ENCODE assay signal across 8 cellular contexts in genomic region chr18:59272971-59273935, GRCh38. TPM values are rescaled to one million over a fixed set of nuclear protein-coding genes. Genes with fewer than 3 reads are reported as not detected.
A peak's percentile ranks its signal among the peaks of the same experiment; 100 is the strongest.
DNase-seq lines count a peak whose midpoint lies in the region; ATAC-seq, FAIRE-seq and TF ChIP-seq lines count a peak whose summit lies in the region.

Gene RAX, minus strand, starts transcription at chr18:59273454. Its CDS starts 248 bp downstream, at chr18:59273206.

- peak; percentile 41 for ATAC-seq in HG02623 (IDR thresholded peaks at IDR 0.05; ENCODE audit: unreplicated experiment)
- peak; percentile 45 for ATAC-seq in activated naive CD8-positive, alpha-beta T cell treated with anti-CD3 and anti-CD28 coated beads, Interleukin-2, amount 50 U/mL, for 24 hours

- peaks cover 0 to 3% (median 0%) of the 10 kb centered on the region in 5 donors for H3K9me3 Mint-ChIP-seq in CD8-positive, alpha-beta memory T cell
- H3K9me3 Mint-ChIP-seq in activated naive CD8-positive, alpha-beta T cell treated with anti-CD3 and anti-CD28 coated beads, Interleukin-2, amount 50 U/mL, for 24 hours: no peaks in the 10 kb centered on the region

- WGBS in thyroid gland, 2 donors: 2 to 4% methylated on average over 30 to 46 of the region's 88 CpGs

- no peaks in the 10 kb centered on the region for H3K36me3 Mint-ChIP-seq in CD8-positive, alpha-beta memory T cell
- no peaks in the 10 kb centered on the region for H3K36me3 Mint-ChIP-seq in activated naive CD8-positive, alpha-beta T cell treated with anti-CD3 and anti-CD28 coated beads, Interleukin-2, amount 50 U/mL, for 24 hours (ENCODE audit: low read depth)

- peaks cover 34% of the 10 kb centered on the region for H3K27me3 ChIP-seq in CD8-positive, alpha-beta memory T cell (ENCODE audit: insufficient read depth, low read length, poor library complexity, severe bottlenecking)
- peaks cover 68% of the 10 kb centered on the region for H3K27me3 ChIP-seq in thyroid gland

- intact Hi-C loops in kidney (cut with DNase I) (no loop called here), thyroid gland (cut with DNase I) (no loop called here)

- no peak for FAIRE-seq in kidney (lab: Jason Lieb, UNC)

- DNase-seq in CD8-positive, alpha-beta memory T cell: no peak
- no peak for DNase-seq in activated naive CD8-positive, alpha-beta T cell treated with anti-CD3 and anti-CD28 coated beads, Interleukin-2, amount 50 U/mL, for 24 hours
- DNase-seq in kidney (peak; percentile 70), thyroid gland (peak; percentile 17 to 18), dedifferentiated amniotic fluid mesenchymal stem cell (ENCODE audit: extremely low spot score) (no peak), RKO (ENCODE audit: low spot score) (no peak), NCI-H510A treated with DMSO at 0.1 percent for 48 hours (lab: John Stamatoyannopoulos, UW) (no peak)

- no peaks in the 10 kb centered on the region for H3K9me3 ChIP-seq in CD8-positive, alpha-beta memory T cell (ENCODE audit: low read length)
- H3K9me3 ChIP-seq in kidney (ENCODE audit: control insufficient read depth in 1 of 2, low read length in 2 of 2) (no peaks in the 10 kb centered on the region), thyroid gland (no peaks in the 10 kb centered on the region)

- no peak for TF ChIP-seq POLR2A in thyroid gland (IDR thresholded peaks at IDR 0.05)

- peaks cover 62 to 76% of the 10 kb centered on the region in 2 donors for H3K27me3 Mint-ChIP-seq in CD8-positive, alpha-beta memory T cell
- H3K27me3 Mint-ChIP-seq in activated naive CD8-positive, alpha-beta T cell treated with anti-CD3 and anti-CD28 coated beads, Interleukin-2, amount 50 U/mL, for 24 hours: peaks cover 80% of the 10 kb centered on the region

- no peak within 1 kb of the TSS for H3K27ac Mint-ChIP-seq in CD8-positive, alpha-beta memory T cell
- H3K27ac Mint-ChIP-seq in activated naive CD8-positive, alpha-beta T cell treated with anti-CD3 and anti-CD28 coated beads, Interleukin-2, amount 50 U/mL, for 24 hours: no peak within 1 kb of the TSS

- no peak within 1 kb of the TSS for H3K9ac ChIP-seq in kidney (ENCODE audit: low read length in 2 of 2)

- H3K4me1 ChIP-seq in CD8-positive, alpha-beta memory T cell (ENCODE audit: insufficient read depth, low read length): no peaks in the 10 kb centered on the region
- peaks cover 0 to 2% of the 10 kb centered on the region in 2 donors for H3K4me1 ChIP-seq in kidney (ENCODE audit: control insufficient read depth in 1 of 2, insufficient read depth in 1 of 2, low read depth in 1 of 2, low read length in 2 of 2)
- peaks cover 21 to 33% of the 10 kb centered on the region in 2 donors for H3K4me1 ChIP-seq in thyroid gland

- H3K4me1 Mint-ChIP-seq in CD8-positive, alpha-beta memory T cell: peaks cover 10 to 34% (median 13%) of the 10 kb centered on the region in 3 donors
- peaks cover 21% of the 10 kb centered on the region for H3K4me1 Mint-ChIP-seq in activated naive CD8-positive, alpha-beta T cell treated with anti-CD3 and anti-CD28 coated beads, Interleukin-2, amount 50 U/mL, for 24 hours

- H3K36me3 ChIP-seq in CD8-positive, alpha-beta memory T cell (ENCODE audit: insufficient read depth, low read length): no peaks in the 10 kb centered on the region
- H3K36me3 ChIP-seq in kidney (ENCODE audit: control insufficient read depth in 1 of 2, insufficient read depth in 2 of 2, low read length in 2 of 2) (no peaks in the 10 kb centered on the region), thyroid gland (no peaks in the 10 kb centered on the region)

- H3K4me3 Mint-ChIP-seq in CD8-positive, alpha-beta memory T cell: peak within 1 kb of the TSS in 5 of 7 donors; percentile 26 to 66 (median 53)
- peak within 1 kb of the TSS; percentile 14 for H3K4me3 Mint-ChIP-seq in activated naive CD8-positive, alpha-beta T cell treated with anti-CD3 and anti-CD28 coated beads, Interleukin-2, amount 50 U/mL, for 24 hours

- CTCF ChIA-PET in CD8-positive, alpha-beta memory T cell (lab: Charles Lee): no interaction called here

- H3K27ac ChIP-seq in CD8-positive, alpha-beta memory T cell (ENCODE audit: low read depth, low read length): no peak within 1 kb of the TSS
- H3K27ac ChIP-seq in kidney (ENCODE audit: low read depth in 2 of 2, low read length in 2 of 2) (no peak within 1 kb of the TSS), thyroid gland (no peak within 1 kb of the TSS)

- POLR2A ChIA-PET in CD8-positive, alpha-beta memory T cell (lab: Charles Lee): no interaction called here

- no peak for TF ChIP-seq CTCF in kidney (IDR thresholded peaks at IDR 0.05; ENCODE audit: borderline replicate concordance, extremely low read depth, insufficient read depth)
- TF ChIP-seq CTCF in thyroid gland (IDR thresholded peaks at IDR 0.05): no peak

- no peak within 1 kb of the TSS for H3K4me3 ChIP-seq in CD8-positive, alpha-beta memory T cell (ENCODE audit: low read length)
- H3K4me3 ChIP-seq in kidney (ENCODE audit: low read length in 2 of 2) (no peak within 1 kb of the TSS), thyroid gland (replicated peaks in 1 of 3) (peak within 1 kb of the TSS in 2 of 3 donors; percentile 4 to 5)

RNA-seq across cellular contexts. Expression of gene RAX, which starts in this region (rescaled TPM):
- total RNA-seq in CD8-positive, alpha-beta memory T cell: not detected
- not detected for polyA plus RNA-seq in CD8-positive, alpha-beta memory T cell
- total RNA-seq in kidney (not detected), thyroid gland (not detected)
- polyA plus RNA-seq in kidney (ENCODE audit: insufficient read depth, low read depth, low replicate concordance): not detected

Comparison
In these comparisons a context has a peak if more than half of its experiments do, and no peak if none do; other contexts are left out.
1. Peak in DNase-seq in kidney; RNA of the gene not detected or under 1 TPM.
2. Peak in DNase-seq and H3K4me3 ChIP-seq in thyroid gland; RNA of the gene not detected or under 1 TPM.